In the genomic region with DNA sequence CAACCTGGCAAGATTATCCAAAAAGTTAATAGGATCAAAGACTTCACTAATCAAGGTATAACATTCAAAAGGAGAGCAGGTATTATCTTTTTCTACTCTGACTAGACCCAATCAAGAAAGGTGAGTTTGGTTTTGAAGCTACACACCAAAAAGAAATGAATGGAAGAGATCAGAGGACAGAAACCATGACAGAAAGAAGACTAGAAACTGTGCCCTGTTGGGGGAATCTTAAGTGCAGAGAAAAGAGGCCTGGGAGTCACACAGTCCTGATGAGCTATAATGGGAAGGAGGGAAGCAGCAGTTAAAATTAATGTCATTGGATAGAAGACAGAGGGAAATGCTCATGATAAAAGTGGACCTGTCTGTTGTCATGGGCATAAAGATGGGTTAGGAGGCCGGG, we compare ENCODE assay signal across 27 cellular contexts. TPM values are rescaled to one million over a fixed set of nuclear protein-coding genes. Genes with fewer than 3 reads are reported as not detected.
DNase-seq lines count a peak whose midpoint lies in the region; FAIRE-seq and TF ChIP-seq lines count a peak whose summit lies in the region.
"Had no signal": no experiment of that assay in that cellular context is flagged by ENCODE, and none has a peak within 500 bp of the region (broad histone marks: within the 10 kb centered on the region; RNA-seq: fewer than 3 reads in every experiment).

No MANE protein-coding gene starts in this region.

- peaks cover 11% of the 10 kb centered on the region; the same call in 1 of the 2 replicates for H3K4me1 ChIP-seq in HUES64 (ENCODE audit: insufficient read depth, low read length)
- peaks cover 3 to 9% of the 10 kb centered on the region in 2 donors for H3K4me1 ChIP-seq in neuronal stem cell (ENCODE audit: control insufficient read depth in 2 of 2, insufficient read depth in 1 of 2, low read depth in 1 of 2, low read length in 2 of 2)

- no peak overlapping the region for H3K14ac ChIP-seq in neuronal stem cell (ENCODE audit: low read length)

- no peak overlapping the region for H2AFZ ChIP-seq in neuronal stem cell (ENCODE audit: low read length)

- no peak overlapping the region for H3K4ac ChIP-seq in neuronal stem cell (ENCODE audit: low read length)

- FAIRE-seq in D721Med (lab: Jason Lieb, UNC), result no peak
- FAIRE-seq: K562 had no signal

- H2BK120ac ChIP-seq in neuronal stem cell (ENCODE audit: low read depth, low read length), result no peak overlapping the region

- H3K4me3 ChIP-seq in HUES64 (ENCODE audit: low read length) (no peak overlapping the region), neuronal stem cell (ENCODE audit: low read length in 2 of 2) (no peak overlapping the region)
- H3K4me3 ChIP-seq: dorsolateral prefrontal cortex, heart right ventricle, K562, left lung, psoas muscle, thoracic aorta, vagina had no signal

- peak overlapping the region; percentile 57; the same call in 1 of the 2 replicates for H3K27ac ChIP-seq in HUES64 (ENCODE audit: low read depth, low read length)
- no peak overlapping the region for H3K27ac ChIP-seq in neuronal stem cell (replicated peaks; ENCODE audit: low read length)
- H3K27ac ChIP-seq: epithelial cell of prostate, left lung, psoas muscle, thoracic aorta, vagina had no signal

- no peak overlapping the region for H4K8ac ChIP-seq in neuronal stem cell (ENCODE audit: low read depth, low read length)

- no peaks in the 10 kb centered on the region for H3K27me3 Mint-ChIP-seq in activated naive CD4-positive, alpha-beta T cell treated with anti-CD3 and anti-CD28 coated beads for 36 hours (ENCODE audit: low read depth)
- H3K27me3 Mint-ChIP-seq in dendritic cell treated with granulocyte-macrophage colony-stimulating factor and Interleukin-4, amounts not matched to agents 40 ng/mL and 50 ng/mL, for 4 days, result no peaks in the 10 kb centered on the region
- H3K27me3 Mint-ChIP-seq in progenitor cell of endocrine pancreas, result no peaks in the 10 kb centered on the region

- no peak overlapping the region for H2BK15ac ChIP-seq in neuronal stem cell (ENCODE audit: low read length)

- H3K9ac ChIP-seq in HUES64 (ENCODE audit: low read depth, low read length) (peak overlapping the region; percentile 16; the same call in 1 of the 2 replicates), neuronal stem cell (ENCODE audit: low read depth, low read length, poor library complexity) (no peak overlapping the region)

- no peak overlapping the region for H4K91ac ChIP-seq in neuronal stem cell (ENCODE audit: low read depth, low read length, poor library complexity)

- H3K36me3 ChIP-seq in HUES64 (ENCODE audit: insufficient read depth, low read length) (peaks cover 16% of the 10 kb centered on the region), neuronal stem cell (replicated peaks in 1 of 2; ENCODE audit: control insufficient read depth in 2 of 2, insufficient read depth in 2 of 2, low read length in 2 of 2) (peaks cover 2 to 29% of the 10 kb centered on the region in 2 donors)

- no peaks in the 10 kb centered on the region for H3K9me3 Mint-ChIP-seq in activated naive CD4-positive, alpha-beta T cell treated with anti-CD3 and anti-CD28 coated beads for 36 hours
- no peaks in the 10 kb centered on the region for H3K9me3 Mint-ChIP-seq in dendritic cell treated with granulocyte-macrophage colony-stimulating factor and Interleukin-4, amounts not matched to agents 40 ng/mL and 50 ng/mL, for 4 days
- no peaks in the 10 kb centered on the region for H3K9me3 Mint-ChIP-seq in progenitor cell of endocrine pancreas (ENCODE audit: low read depth)

- H2BK12ac ChIP-seq in neuronal stem cell (ENCODE audit: low read length), result no peak overlapping the region

- no peak overlapping the region for H2AK5ac ChIP-seq in neuronal stem cell (ENCODE audit: low read depth, low read length)

- H3K27me3 ChIP-seq in HUES64 (ENCODE audit: insufficient read depth, low read length) (no peaks in the 10 kb centered on the region), neuronal stem cell (ENCODE audit: control insufficient read depth in 3 of 3, insufficient read depth in 3 of 3, low read depth in 1 of 3, low read length in 3 of 3) (no peaks in the 10 kb centered on the region)
- H3K27me3 ChIP-seq: dorsolateral prefrontal cortex, heart right ventricle, left lung, vagina had no signal

- H3K27ac Mint-ChIP-seq in activated naive CD4-positive, alpha-beta T cell treated with anti-CD3 and anti-CD28 coated beads for 36 hours, result peak overlapping the region; percentile 38
- peak overlapping the region; percentile 2 for H3K27ac Mint-ChIP-seq in dendritic cell treated with granulocyte-macrophage colony-stimulating factor and Interleukin-4, amounts not matched to agents 40 ng/mL and 50 ng/mL, for 4 days
- H3K27ac Mint-ChIP-seq in progenitor cell of endocrine pancreas, result peak overlapping the region; percentile 7
- H3K27ac Mint-ChIP-seq: mesothelial cell of epicardium had no signal

- no peak overlapping the region for H3K4me2 ChIP-seq in neuronal stem cell (ENCODE audit: insufficient read depth, low read length, poor library complexity, severe bottlenecking)

- CTCF ChIA-PET in activated naive CD4-positive, alpha-beta T cell treated with anti-CD3 and anti-CD28 coated beads for 36 hours (lab: Charles Lee), result interaction anchor here (0.5 to 1.2 kb wide), 2 partner anchors 13 to 286 kb away, joined by 4 read pairs; no protein-coding TSS in a partner anchor

- H3K9me3 ChIP-seq in HUES64 (ENCODE audit: insufficient read depth, low read depth, low read length), result no peaks in the 10 kb centered on the region
- no peaks in the 10 kb centered on the region for H3K9me3 ChIP-seq in neuronal stem cell (replicated peaks in 1 of 2; ENCODE audit: control insufficient read depth in 2 of 2, insufficient read depth in 1 of 2, low read depth in 1 of 2, low read length in 2 of 2)
- H3K9me3 ChIP-seq: heart right ventricle, left lung, psoas muscle, thoracic aorta, vagina had no signal

- intact Hi-C loops in activated naive CD4-positive, alpha-beta T cell treated with anti-CD3 and anti-CD28 coated beads for 36 hours (cut with micrococcal nuclease), result no loop called here
- intact Hi-C loops in dendritic cell treated with granulocyte-macrophage colony-stimulating factor and Interleukin-4, amounts not matched to agents 40 ng/mL and 50 ng/mL, for 4 days (cut with micrococcal nuclease), result no loop called here

- H3K18ac ChIP-seq in neuronal stem cell (ENCODE audit: low read length), result no peak overlapping the region

- peaks cover 12% of the 10 kb centered on the region for H3K36me3 Mint-ChIP-seq in activated naive CD4-positive, alpha-beta T cell treated with anti-CD3 and anti-CD28 coated beads for 36 hours (ENCODE audit: low read depth)
- H3K36me3 Mint-ChIP-seq in dendritic cell treated with granulocyte-macrophage colony-stimulating factor and Interleukin-4, amounts not matched to agents 40 ng/mL and 50 ng/mL, for 4 days (ENCODE audit: low read depth), result peaks cover 58% of the 10 kb centered on the region
- H3K36me3 Mint-ChIP-seq in progenitor cell of endocrine pancreas (ENCODE audit: insufficient read depth), result peaks cover 4% of the 10 kb centered on the region

- H3K4me1 Mint-ChIP-seq in activated naive CD4-positive, alpha-beta T cell treated with anti-CD3 and anti-CD28 coated beads for 36 hours (ENCODE audit: low read depth), result peaks cover 32% of the 10 kb centered on the region
- H3K4me1 Mint-ChIP-seq in dendritic cell treated with granulocyte-macrophage colony-stimulating factor and Interleukin-4, amounts not matched to agents 40 ng/mL and 50 ng/mL, for 4 days (ENCODE audit: low read depth), result peaks cover 47% of the 10 kb centered on the region
- H3K4me1 Mint-ChIP-seq in progenitor cell of endocrine pancreas (ENCODE audit: low read depth), result no peaks in the 10 kb centered on the region
- H3K4me1 Mint-ChIP-seq: mesothelial cell of epicardium had no signal

- H3K4me3 Mint-ChIP-seq in activated naive CD4-positive, alpha-beta T cell treated with anti-CD3 and anti-CD28 coated beads for 36 hours, result no peak overlapping the region
- no peak overlapping the region for H3K4me3 Mint-ChIP-seq in dendritic cell treated with granulocyte-macrophage colony-stimulating factor and Interleukin-4, amounts not matched to agents 40 ng/mL and 50 ng/mL, for 4 days
- no peak overlapping the region for H3K4me3 Mint-ChIP-seq in progenitor cell of endocrine pancreas (ENCODE audit: low read depth)
- H3K4me3 Mint-ChIP-seq: mesothelial cell of epicardium had no signal

- no peak overlapping the region for H2BK5ac ChIP-seq in neuronal stem cell (ENCODE audit: low read length)

- peaks cover 3% of the 10 kb centered on the region for H3K79me1 ChIP-seq in neuronal stem cell (ENCODE audit: low read depth, low read length)

- 96% methylated on average over 1 of the region's 1 CpG for WGBS in HUES64
- WGBS in neuronal stem cell (ENCODE audit: extremely low coverage in 2 of 2, insufficient read length in 2 of 2, insufficient replicate concordance in 1 of 2), 2 donors, result no CpG with 5 or more reads among the region's 1 CpG

- TF ChIP-seq CTCF in progenitor cell of endocrine pancreas (IDR thresholded peaks at IDR 0.05; ENCODE audit: unreplicated experiment), result no peak
- TF ChIP-seq CTCF in D721Med (IDR thresholded peaks at IDR 0.05; ENCODE audit: insufficient read depth, missing control alignments), result no peak

- H3K23ac ChIP-seq in neuronal stem cell (ENCODE audit: low read depth, low read length, poor library complexity), result no peak overlapping the region

- DNase-seq in activated naive CD4-positive, alpha-beta T cell treated with anti-CD3 and anti-CD28 coated beads for 36 hours, result no peak
- DNase-seq in activated naive CD4-positive, alpha-beta T cell treated with Interleukin-2 at 50 U/mL for 16 hours, result no peak
- DNase-seq in progenitor cell of endocrine pancreas (ENCODE audit: low spot score, unreplicated experiment) (no peak), neuronal stem cell (ENCODE audit: low spot score) (no peak), D721Med (ENCODE audit: insufficient read length, low spot score) (no peak), foreskin melanocyte (no peak)
- DNase-seq: activated effector memory CD4-positive, alpha-beta T cell treated with Interleukin-2 at 50 U/mL for 16 hours; C1 segment of cervical spinal cord; central memory CD4-positive, alpha-beta T cell; DMS 273 treated with DMSO at 0.1 percent for 48 hours; dorsolateral prefrontal cortex; heart right ventricle; left lung; NCI-H146; NCI-H2171; NCI-H526; psoas muscle; RPMI8226; stimulated activated CD4-positive, alpha-beta T cell treated with anti-CD3 and anti-CD28 coated beads, Interleukin-1b, Interleukin-23, amount 100 ng/mL, for 48 hours; T1000 had no signal

RNA-seq across cellular contexts. Expression of gene ZZEF1, which starts 17.3 kb away (rescaled TPM):
- total RNA-seq in activated naive CD4-positive, alpha-beta T cell treated with anti-CD3 and anti-CD28 coated beads for 36 hours, result 10 to 100 TPM; 35.4 to 37.2 TPM
- 7.6 TPM for polyA plus RNA-seq in HUES64 (2013, experiment 1 of 2)
- 6.9 TPM for polyA plus RNA-seq in HUES64 (2013, experiment 2 of 2)
- 36.4 and 39.2 TPM in 2 replicates for total RNA-seq in progenitor cell of endocrine pancreas
- 4.7 TPM for polyA plus RNA-seq in neuronal stem cell (2013, experiment 1 of 2)
- 4.5 TPM for polyA plus RNA-seq in neuronal stem cell (2013, experiment 2 of 2)

RNA-seq across cellular contexts. Expression of gene CYB5D2, which starts 17.4 kb away (rescaled TPM):
- total RNA-seq in activated naive CD4-positive, alpha-beta T cell treated with anti-CD3 and anti-CD28 coated beads for 36 hours, result 1 to 10 TPM; 7.2 to 8.1 TPM
- 9.3 TPM for polyA plus RNA-seq in HUES64 (2013, experiment 1 of 2)
- polyA plus RNA-seq in HUES64 (2013, experiment 2 of 2), result 8.5 TPM
- 10.7 and 13.0 TPM in 2 replicates for total RNA-seq in progenitor cell of endocrine pancreas
- 9.0 TPM for polyA plus RNA-seq in neuronal stem cell (2013, experiment 1 of 2)
- 8.8 TPM for polyA plus RNA-seq in neuronal stem cell (2013, experiment 2 of 2)
